Comparison of ENCODE assay signal across 8 cellular contexts in genomic region chr5:68287976-68288755, GRCh38.
DNase-seq lines count a peak whose midpoint lies in the region; ATAC-seq and TF ChIP-seq lines count a peak whose summit lies in the region.

No MANE protein-coding gene starts in this region.

- H3K27me3 ChIP-seq in OCI-LY1 (ENCODE audit: insufficient read depth, low read length) = no peaks in the 10 kb centered on the region

- H3K27ac Mint-ChIP-seq in natural killer cell = peak overlapping the region; percentile 92

- intact Hi-C loops in natural killer cell (cut with micrococcal nuclease) = loop anchor here (1.0 to 10.0 kb wide), 5 partner anchors 29 to 719 kb away; no protein-coding TSS in a partner anchor

- peak overlapping the region; percentile 50 for H3K9ac ChIP-seq in OCI-LY1 (ENCODE audit: low read length)

- no peak overlapping the region for H2AFZ ChIP-seq in OCI-LY1 (ENCODE audit: low read length)

- peak overlapping the region; percentile 55 for H3K4me3 ChIP-seq in OCI-LY1 (ENCODE audit: low read depth, low read length, poor library complexity, severe bottlenecking)
- H3K4me3 ChIP-seq in fibroblast of pulmonary artery (replicated peaks; ENCODE audit: low read depth, low read length) = peak overlapping the region; percentile 50

- H3K9me2 ChIP-seq in OCI-LY1 (ENCODE audit: low read depth, low read length) = no peaks in the 10 kb centered on the region

- H3K27ac ChIP-seq in OCI-LY1 (ENCODE audit: low read depth, low read length, poor library complexity, severe bottlenecking) = peak overlapping the region; percentile 77

- ATAC-seq in HG02943 (IDR thresholded peaks at IDR 0.05; ENCODE audit: low read depth, unreplicated experiment) (peak; percentile 73), natural killer cell (peak; percentile 77 to 86 (median 82))

- DNase-seq in DMS 273 (lab: John Stamatoyannopoulos, UW; ENCODE audit: unreplicated experiment) (peak; percentile 82), DMS 273 treated with DMSO at 0.1 percent for 48 hours (lab: John Stamatoyannopoulos, UW) (no peak), fibroblast of pulmonary artery (ENCODE audit: low read depth) (peak; percentile 53), natural killer cell (peak; percentile 53), superior temporal gyrus (ENCODE audit: extremely low spot score) (peak; percentile 91)
- peak; percentile 41 for DNase-seq in activated effector memory CD4-positive, alpha-beta T cell treated with Interleukin-2 at 50 U/mL for 16 hours

- H3K9me3 ChIP-seq in OCI-LY1 (ENCODE audit: low read length) = no peaks in the 10 kb centered on the region

- peaks cover 52% of the 10 kb centered on the region for H3K36me3 ChIP-seq in OCI-LY1 (ENCODE audit: insufficient read depth, low read length)

- H3K4me2 ChIP-seq in OCI-LY1 (ENCODE audit: low read length) = peak overlapping the region; percentile 60

- H3K36me3 Mint-ChIP-seq in natural killer cell = peaks cover 12% of the 10 kb centered on the region

- no peaks in the 10 kb centered on the region for H3K79me2 ChIP-seq in OCI-LY1 (ENCODE audit: insufficient read depth, low read length)

- peak overlapping the region; percentile 92 for H3K4me3 Mint-ChIP-seq in natural killer cell

- no peak for TF ChIP-seq CTCF in OCI-LY1 (IDR thresholded peaks at IDR 0.05; ENCODE audit: low read length)
- no peak for TF ChIP-seq CTCF in fibroblast of pulmonary artery (IDR thresholded peaks at IDR 0.05; ENCODE audit: low read length, missing control alignments)
- TF ChIP-seq CTCF in natural killer cell (IDR thresholded peaks at IDR 0.05) = no peak

- no peaks in the 10 kb centered on the region for H4K20me1 ChIP-seq in OCI-LY1 (ENCODE audit: insufficient read depth, low read length)

- H3K27me3 Mint-ChIP-seq in natural killer cell (ENCODE audit: low read depth in 2 of 2) = no peaks in the 10 kb centered on the region

- H3K4me1 ChIP-seq in OCI-LY1 (ENCODE audit: insufficient read depth, low read length, severe bottlenecking) = peaks cover 58% of the 10 kb centered on the region

- 0 out of 2 replicates have a peak, but pooled peaks cover 6% of the 10 kb centered on the region for H3F3A ChIP-seq in OCI-LY1 (ENCODE audit: insufficient read depth, low read length)

- peaks cover 82 to 87% of the 10 kb centered on the region in 2 donors for H3K4me1 Mint-ChIP-seq in natural killer cell

- no peaks in the 10 kb centered on the region for H3K9me3 Mint-ChIP-seq in natural killer cell
